Comparison of ENCODE assay signal across 12 cellular contexts in the genomic region with DNA sequence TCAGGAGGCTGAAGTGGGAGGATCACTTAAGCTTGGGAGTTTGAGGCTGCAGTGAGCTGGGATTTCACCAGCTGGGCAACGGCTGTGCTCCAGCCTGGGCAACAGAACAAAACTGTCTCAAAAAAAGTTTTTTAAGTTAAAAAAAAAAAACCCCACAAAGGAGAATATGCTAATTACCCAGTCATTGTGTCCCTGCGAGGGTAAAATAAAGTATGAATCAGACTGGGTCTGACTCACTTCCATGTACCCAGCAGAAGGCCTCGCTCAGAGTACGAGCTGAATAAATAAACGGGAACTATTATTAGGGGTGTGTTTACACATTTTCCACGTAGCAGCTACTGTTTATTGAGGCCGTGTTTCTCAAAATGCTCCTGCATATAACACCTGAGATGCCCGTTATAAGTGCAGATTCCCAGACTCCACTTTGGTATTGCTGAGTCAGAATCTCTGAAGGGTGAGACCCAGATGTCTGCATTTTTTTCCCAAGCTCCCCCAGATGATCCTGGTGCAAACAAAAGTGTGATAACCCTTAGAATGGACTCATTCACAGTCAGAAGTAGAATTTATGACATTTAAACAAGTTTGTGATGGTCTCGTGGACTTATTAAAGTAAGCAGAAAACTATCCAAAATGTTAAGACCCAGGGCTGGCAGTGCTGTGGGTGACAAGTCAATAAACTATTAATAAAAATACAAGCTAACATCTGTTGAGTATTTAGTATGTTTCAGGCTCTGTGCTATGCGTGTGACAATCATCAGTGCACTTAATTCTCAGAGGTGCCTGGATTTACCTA. TPM values are rescaled to one million over a fixed set of nuclear protein-coding genes. Genes with fewer than 3 reads are reported as not detected.
A peak's percentile ranks its signal among the peaks of the same experiment; 100 is the strongest.
DNase-seq lines count a peak whose midpoint lies in the region; ATAC-seq and TF ChIP-seq lines count a peak whose summit lies in the region.
"Had no signal": no experiment of that assay in that cellular context is flagged by ENCODE, and none has a peak within 500 bp of the region (broad histone marks: within the 10 kb centered on the region; RNA-seq: fewer than 3 reads in every experiment).

No MANE protein-coding gene starts in this region.

- no peak for TF ChIP-seq CTCF in MCF 10A (IDR thresholded peaks at IDR 0.05; ENCODE audit: unreplicated experiment)
- TF ChIP-seq CTCF in breast epithelium (IDR thresholded peaks at IDR 0.05): no peak
- no peak for TF ChIP-seq CTCF in PC-3 (conservative IDR thresholded peaks at IDR 0.05; ENCODE audit: low read depth, low read length)
- TF ChIP-seq CTCF in fibroblast of lung (conservative IDR thresholded peaks at IDR 0.05 in 1 of 2, IDR thresholded peaks at IDR 0.05 in 1 of 2; ENCODE audit: low read depth in 1 of 2, low read length in 2 of 2): no peak
- TF ChIP-seq CTCF in upper lobe of right lung (IDR thresholded peaks at IDR 0.05): no peak

- intact Hi-C loops in MCF 10A (cut with micrococcal nuclease) (loop anchor here (2.0 kb wide), 1 partner anchor 76 kb away; a partner anchor contains a TSS), breast epithelium (cut with DNase I; ENCODE audit: low total_unique reads) (no loop called here), PC-3 (cut with micrococcal nuclease) (loop anchor here (2.0 to 5.0 kb wide), 2 partner anchors 28 to 49 kb away; a partner anchor contains a TSS), upper lobe of right lung (cut with DNase I) (no loop called here)

- H3F3A ChIP-seq in PC-3 (ENCODE audit: low read length, unreplicated experiment): no peaks in the 10 kb centered on the region

- POLR2A ChIA-PET in MCF 10A (lab: Yijun Ruan, JAX): interaction anchor here (0.5 to 0.8 kb wide), 2 partner anchors 52 to 283 kb away, joined by 3 read pairs; no protein-coding TSS in a partner anchor
- POLR2A ChIA-PET in PC-3 (lab: Charles Lee; ENCODE audit: unreplicated experiment): interaction anchor here (0.5 kb wide), 1 partner anchor 13 kb away, joined by 4 read pairs; no protein-coding TSS in a partner anchor

- H3K36me3 ChIP-seq in breast epithelium (no peaks in the 10 kb centered on the region), PC-3 (ENCODE audit: low read depth, low read length) (peaks cover 3% of the 10 kb centered on the region; the same call in 1 of the 2 replicates), fibroblast of lung (ENCODE audit: control insufficient read depth, insufficient read depth, low read length) (no peaks in the 10 kb centered on the region), upper lobe of right lung (no peaks in the 10 kb centered on the region)

- no peaks in the 10 kb centered on the region for H3K9me2 ChIP-seq in PC-3 (replicated peaks; ENCODE audit: low read length)

- H3K4me3 ChIP-seq in breast epithelium (no peak overlapping the region), PC-3 (ENCODE audit: low read length) (peak overlapping the region; percentile 33; the same call in 1 of the 2 replicates), fibroblast of lung (replicated peaks in 1 of 4; ENCODE audit: control extremely low read depth in 1 of 4, insufficient read depth in 1 of 4, low read depth in 3 of 4, low read length in 4 of 4) (no peak overlapping the region), upper lobe of right lung (no peak overlapping the region)

- BruUV-seq in MCF 10A (replicated peaks; lab: Mats Ljungman, UMichigan) (no TSS peak), PC-3 (replicated peaks; lab: Mats Ljungman, UMichigan) (no TSS peak)

- no peak overlapping the region for H3K27ac Mint-ChIP-seq in MCF 10A (ENCODE audit: low read depth, unreplicated experiment)
- H3K27ac Mint-ChIP-seq: T-helper 17 cell had no signal

- H4K20me1 ChIP-seq in PC-3 (ENCODE audit: low read length) (no peaks in the 10 kb centered on the region), fibroblast of lung (ENCODE audit: control insufficient read depth, extremely low read depth, insufficient read depth, low read length) (no peaks in the 10 kb centered on the region)

- H3K27ac ChIP-seq in breast epithelium (no peak overlapping the region), PC-3 (ENCODE audit: low read length) (peak overlapping the region; percentile 85), fibroblast of lung (ENCODE audit: insufficient read depth, low read length) (no peak overlapping the region), upper lobe of right lung (no peak overlapping the region)

- H3K9ac ChIP-seq in PC-3 (ENCODE audit: low read length) (peak overlapping the region; percentile 43), fibroblast of lung (ENCODE audit: insufficient read depth, low read length) (no peak overlapping the region)

- CTCF ChIA-PET in MCF 10A (lab: Yijun Ruan, JAX): interaction anchor here (0.6 to 1.2 kb wide), 2 partner anchors 186 to 368 kb away, joined by 3 read pairs; no protein-coding TSS in a partner anchor
- CTCF ChIA-PET in PC-3 (lab: Charles Lee): interaction anchor here (0.6 to 1.7 kb wide), 6 partner anchors 24 to 221 kb away, joined by 3 to 12 read pairs (median 4); a partner anchor contains a TSS

- 0 out of 2 replicates have a peak overlapping the region, but pooled peaks have one; percentile 6 for H2AFZ ChIP-seq in PC-3 (ENCODE audit: low read length)
- no peak overlapping the region for H2AFZ ChIP-seq in fibroblast of lung (ENCODE audit: low read length)

- H3K79me2 ChIP-seq in PC-3 (ENCODE audit: low read length) (no peaks in the 10 kb centered on the region), fibroblast of lung (ENCODE audit: control insufficient read depth, insufficient read depth, low read length) (no peaks in the 10 kb centered on the region)

- DNase-seq in MCF 10A (ENCODE audit: unreplicated experiment) (peak; percentile 78), breast epithelium (ENCODE audit: low spot score in 2 of 2) (no peak), PC-3 (peak; percentile 94), fibroblast of lung (ENCODE audit: low read depth in 2 of 2) (peak; percentile 77 to 80), upper lobe of right lung (no peak)
- DNase-seq: activated naive CD4-positive, alpha-beta T cell treated with anti-CD3 and anti-CD28 coated beads, Interleukin-2, amount 50 U/mL, for 16 hours; DND-41; hypothalamus; T-helper 17 cell had no signal

- H3K27me3 ChIP-seq in breast epithelium (no peaks in the 10 kb centered on the region), PC-3 (ENCODE audit: low read length) (no peaks in the 10 kb centered on the region), fibroblast of lung (ENCODE audit: control insufficient read depth, insufficient read depth, low read length) (no peaks in the 10 kb centered on the region), upper lobe of right lung (no peaks in the 10 kb centered on the region)

- H3K27me3 Mint-ChIP-seq in MCF 10A (ENCODE audit: insufficient read depth, unreplicated experiment): no peaks in the 10 kb centered on the region

- no peaks in the 10 kb centered on the region for H3K9me3 Mint-ChIP-seq in MCF 10A (ENCODE audit: unreplicated experiment)

- H3K4me3 Mint-ChIP-seq in MCF 10A (ENCODE audit: unreplicated experiment): no peak overlapping the region
- H3K4me3 Mint-ChIP-seq: T-helper 17 cell had no signal

- H3K9me3 ChIP-seq in breast epithelium (no peaks in the 10 kb centered on the region), PC-3 (ENCODE audit: low read length) (no peaks in the 10 kb centered on the region), fibroblast of lung (ENCODE audit: control insufficient read depth, insufficient read depth, low read depth, low read length) (no peaks in the 10 kb centered on the region), upper lobe of right lung (no peaks in the 10 kb centered on the region)

- ATAC-seq in PC-3 (peak; percentile 99), upper lobe of right lung (peak; percentile 47), HG02642 (IDR thresholded peaks at IDR 0.05; ENCODE audit: poor library complexity, unreplicated experiment) (no peak), GM21576 (IDR thresholded peaks at IDR 0.05; ENCODE audit: unreplicated experiment) (no peak), GM19463 (IDR thresholded peaks at IDR 0.05; ENCODE audit: unreplicated experiment) (no peak)
- ATAC-seq: T-helper 17 cell had no signal

- no peaks in the 10 kb centered on the region for H3K36me3 Mint-ChIP-seq in MCF 10A (ENCODE audit: insufficient read depth, unreplicated experiment)

- H3K4me2 ChIP-seq in PC-3 (ENCODE audit: low read length) (peak overlapping the region; percentile 77), fibroblast of lung (ENCODE audit: extremely low read depth, insufficient read depth, low read length) (no peak overlapping the region)

- H3K4me1 Mint-ChIP-seq in MCF 10A (ENCODE audit: insufficient read depth, unreplicated experiment): no peaks in the 10 kb centered on the region
- H3K4me1 Mint-ChIP-seq: T-helper 17 cell had no signal

- H3K4me1 ChIP-seq in breast epithelium (no peaks in the 10 kb centered on the region), PC-3 (ENCODE audit: insufficient read depth, low read length) (peaks cover 17% of the 10 kb centered on the region), fibroblast of lung (ENCODE audit: control insufficient read depth, extremely low read depth, insufficient read depth, low read length) (no peaks in the 10 kb centered on the region), upper lobe of right lung (no peaks in the 10 kb centered on the region)

- TF ChIP-seq POLR2A in breast epithelium (IDR thresholded peaks at IDR 0.05): no peak

RNA-seq across cellular contexts. Expression of a gene that starts 28.2 kb away (rescaled TPM):
- not detected in 2 replicates for total RNA-seq in MCF 10A (2022)
- total RNA-seq in breast epithelium: 1 to 10 TPM in 2 of 3 donors, under 1 TPM in 1; 0.32 to 3.7 (median 1.6) TPM
- total RNA-seq in PC-3 (2014; rRNA removed): 3.1 and 3.6 TPM in 2 replicates
- total RNA-seq in fibroblast of lung: under 0.01 TPM in 1 of 2 replicates, not detected in the other
- polyA plus RNA-seq in fibroblast of lung: 0.01 TPM in 2 replicates
- 0.03 and 0.13 TPM in 2 replicates for polyA plus RNA-seq in fibroblast of lung (2012)
- not detected in 2 replicates for polyA minus RNA-seq in fibroblast of lung (ENCODE audit: low replicate concordance)
- 12.8 TPM for total RNA-seq in upper lobe of right lung

Comparison
In these comparisons a context has a peak if more than half of its experiments do, and no peak if none do; other contexts are left out.
1. DNase-seq: peak in MCF 10A (single experiment), PC-3 (single experiment) and fibroblast of lung (2 of 2); none in breast epithelium (0 of 2) and upper lobe of right lung (single experiment).
2. intact Hi-C loops: an anchor here in MCF 10A (2.0 kb wide) and PC-3 (2.0 to 5.0 kb wide); none called in breast epithelium and upper lobe of right lung.
3. ATAC-seq: peak in PC-3 (single experiment) and upper lobe of right lung (single experiment); none in HG02642 (single experiment), GM21576 (single experiment) and GM19463 (single experiment).